ENCODE assay signal across 1 cellular context in the genomic region with DNA sequence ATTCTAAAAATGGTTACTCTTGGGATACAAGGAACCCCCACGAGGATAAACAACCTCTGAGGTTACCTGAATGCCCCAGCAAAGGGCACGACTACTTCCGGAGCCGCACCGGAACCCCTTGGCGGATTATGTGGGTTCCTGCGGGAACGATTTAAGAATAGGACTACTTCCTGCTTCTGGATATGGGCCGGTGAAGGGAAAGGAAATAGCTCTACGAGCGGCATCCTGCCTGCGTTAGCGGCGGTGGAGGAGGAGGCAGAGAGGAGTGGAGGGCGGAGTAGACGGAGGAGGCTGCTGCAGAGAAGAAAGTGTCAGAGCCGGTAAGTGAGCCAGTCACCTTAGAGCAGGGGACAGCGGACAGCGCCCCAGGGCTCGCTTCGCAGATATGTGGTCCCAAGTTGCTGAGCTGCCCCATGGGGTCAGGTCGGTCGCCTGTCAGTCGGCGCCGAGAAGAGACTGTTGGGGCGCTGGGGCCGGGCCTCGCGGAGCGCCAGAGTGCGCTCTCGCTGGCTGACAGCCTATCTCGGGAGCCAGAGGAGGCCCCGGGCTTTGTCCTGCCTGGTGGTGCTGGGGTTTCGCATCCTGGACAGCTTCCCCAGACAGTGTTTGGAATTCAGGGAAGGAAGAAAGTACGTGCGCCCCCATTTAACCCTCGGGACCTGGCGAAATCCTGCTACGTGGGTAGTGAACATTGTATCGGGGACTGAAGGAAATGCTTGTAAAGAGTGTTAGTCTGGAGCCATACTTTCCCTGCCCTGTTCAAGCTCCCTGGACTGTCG.
TF ChIP-seq lines count a peak whose summit lies in the region.

A gene with protein sequence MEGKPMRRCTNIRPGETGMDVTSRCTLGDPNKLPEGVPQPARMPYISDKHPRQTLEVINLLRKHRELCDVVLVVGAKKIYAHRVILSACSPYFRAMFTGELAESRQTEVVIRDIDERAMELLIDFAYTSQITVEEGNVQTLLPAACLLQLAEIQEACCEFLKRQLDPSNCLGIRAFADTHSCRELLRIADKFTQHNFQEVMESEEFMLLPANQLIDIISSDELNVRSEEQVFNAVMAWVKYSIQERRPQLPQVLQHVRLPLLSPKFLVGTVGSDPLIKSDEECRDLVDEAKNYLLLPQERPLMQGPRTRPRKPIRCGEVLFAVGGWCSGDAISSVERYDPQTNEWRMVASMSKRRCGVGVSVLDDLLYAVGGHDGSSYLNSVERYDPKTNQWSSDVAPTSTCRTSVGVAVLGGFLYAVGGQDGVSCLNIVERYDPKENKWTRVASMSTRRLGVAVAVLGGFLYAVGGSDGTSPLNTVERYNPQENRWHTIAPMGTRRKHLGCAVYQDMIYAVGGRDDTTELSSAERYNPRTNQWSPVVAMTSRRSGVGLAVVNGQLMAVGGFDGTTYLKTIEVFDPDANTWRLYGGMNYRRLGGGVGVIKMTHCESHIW (plus strand): TSS at position 223 of the 779 bp plus-strand sequence. CDS start 1,063 bp downstream, outside the sequence.

TF ChIP-seq in HepG2, 621 proteins besides CTCF, POLR2A, EP300 and RAD21 (continued from another document and continues in another):
- TF ChIP-seq PAWR (CRISPR knock-in tag; IDR thresholded peaks at IDR 0.05; ENCODE audit: borderline replicate concordance) (no peak), ZFY (CRISPR knock-in tag; IDR thresholded peaks at IDR 0.05) (peak; percentile 82), CBX1 (IDR thresholded peaks at IDR 0.05; ENCODE audit: low read depth) (peak; percentile 93), ZMYM2 (CRISPR knock-in tag; IDR thresholded peaks at IDR 0.05) (0 out of 2 replicates have a peak, but pooled peaks have one; percentile 2), TGIF2 (CRISPR knock-in tag; IDR thresholded peaks at IDR 0.05) (peak; percentile 79), IRF2 (CRISPR knock-in tag; IDR thresholded peaks at IDR 0.05) (peak; percentile 94), XRCC5 (optimal IDR thresholded peaks at IDR 0.05; ENCODE audit: low read length) (peak; percentile 93), CCDC6 (CRISPR knock-in tag; IDR thresholded peaks at IDR 0.05) (peak; percentile 60; the same call in 1 of the 2 replicates), HDAC1 (CRISPR knock-in tag; IDR thresholded peaks at IDR 0.05) (peak; percentile 85), PAF1 (CRISPR knock-in tag; IDR thresholded peaks at IDR 0.05) (no peak), ZFYVE20 (CRISPR knock-in tag; IDR thresholded peaks at IDR 0.05; ENCODE audit: borderline replicate concordance, low read depth) (no peak), ZNF746 (CRISPR knock-in tag; IDR thresholded peaks at IDR 0.05) (peak; percentile 64), ZNF589 (CRISPR knock-in tag; conservative IDR thresholded peaks at IDR 0.05) (no peak), STAG1 (CRISPR knock-in tag; IDR thresholded peaks at IDR 0.05) (no peak; the same call in 1 of the 2 replicates), ZNF296 (CRISPR knock-in tag; conservative IDR thresholded peaks at IDR 0.05) (peak; percentile 58; the same call in 1 of the 2 replicates), TOE1 (CRISPR knock-in tag; IDR thresholded peaks at IDR 0.05) (peak; percentile 62), ATRX (CRISPR knock-in tag; IDR thresholded peaks at IDR 0.05; ENCODE audit: borderline replicate concordance) (no peak), MED8 (CRISPR knock-in tag; IDR thresholded peaks at IDR 0.05; ENCODE audit: insufficient replicate concordance) (peak; percentile 41), SP2 (CRISPR knock-in tag; IDR thresholded peaks at IDR 0.05) (no peak), ZNF34 (CRISPR knock-in tag; IDR thresholded peaks at IDR 0.05; ENCODE audit: borderline replicate concordance) (no peak), ZSCAN29 (CRISPR knock-in tag; conservative IDR thresholded peaks at IDR 0.05) (peak; percentile 25; the same call in 1 of the 2 replicates), PHF5A (CRISPR knock-in tag; IDR thresholded peaks at IDR 0.05; ENCODE audit: low read depth, unreplicated experiment) (no peak), ZNF781 (CRISPR knock-in tag; IDR thresholded peaks at IDR 0.05; ENCODE audit: borderline replicate concordance, not compliant biosample characterization) (peak; percentile 52), GABPB1 (CRISPR knock-in tag; IDR thresholded peaks at IDR 0.05) (peak; percentile 99), ZNF616 (CRISPR knock-in tag; IDR thresholded peaks at IDR 0.05; ENCODE audit: low read depth) (no peak), HHEX (CRISPR knock-in tag; IDR thresholded peaks at IDR 0.05) (no peak), SIN3A (IDR thresholded peaks at IDR 0.05; ENCODE audit: borderline replicate concordance, low read depth, low read length) (peak; percentile 94), PPARG (CRISPR knock-in tag; conservative IDR thresholded peaks at IDR 0.05) (peak; percentile 68), ZNF775 (CRISPR knock-in tag; IDR thresholded peaks at IDR 0.05; ENCODE audit: borderline replicate concordance) (peak; percentile 53; the same call in 1 of the 2 replicates), ZNF564 (CRISPR knock-in tag; IDR thresholded peaks at IDR 0.05) (0 out of 2 replicates have a peak, but pooled peaks have one; percentile 29), NFKB2 (CRISPR knock-in tag; IDR thresholded peaks at IDR 0.05; ENCODE audit: borderline replicate concordance) (peak; percentile 49; the same call in 1 of the 2 replicates), ZNF143 (CRISPR knock-in tag; IDR thresholded peaks at IDR 0.05) (0 out of 2 replicates have a peak, but pooled peaks have one; percentile 24), ZNF317 (CRISPR knock-in tag; IDR thresholded peaks at IDR 0.05) (peak; percentile 93), ZNF354B (CRISPR knock-in tag; IDR thresholded peaks at IDR 0.05) (no peak), NFKBIZ (CRISPR knock-in tag; IDR thresholded peaks at IDR 0.05) (peak; percentile 86), SAFB2 (CRISPR knock-in tag; IDR thresholded peaks at IDR 0.05; ENCODE audit: borderline replicate concordance, low read depth) (peak; percentile 77; the same call in 1 of the 2 replicates), ARNTL (CRISPR knock-in tag; IDR thresholded peaks at IDR 0.05) (0 out of 2 replicates have a peak, but pooled peaks have one; percentile 16), HDAC2 (CRISPR knock-in tag; IDR thresholded peaks at IDR 0.05) (peak; percentile 74)
- TF ChIP-seq, protein P1, sequence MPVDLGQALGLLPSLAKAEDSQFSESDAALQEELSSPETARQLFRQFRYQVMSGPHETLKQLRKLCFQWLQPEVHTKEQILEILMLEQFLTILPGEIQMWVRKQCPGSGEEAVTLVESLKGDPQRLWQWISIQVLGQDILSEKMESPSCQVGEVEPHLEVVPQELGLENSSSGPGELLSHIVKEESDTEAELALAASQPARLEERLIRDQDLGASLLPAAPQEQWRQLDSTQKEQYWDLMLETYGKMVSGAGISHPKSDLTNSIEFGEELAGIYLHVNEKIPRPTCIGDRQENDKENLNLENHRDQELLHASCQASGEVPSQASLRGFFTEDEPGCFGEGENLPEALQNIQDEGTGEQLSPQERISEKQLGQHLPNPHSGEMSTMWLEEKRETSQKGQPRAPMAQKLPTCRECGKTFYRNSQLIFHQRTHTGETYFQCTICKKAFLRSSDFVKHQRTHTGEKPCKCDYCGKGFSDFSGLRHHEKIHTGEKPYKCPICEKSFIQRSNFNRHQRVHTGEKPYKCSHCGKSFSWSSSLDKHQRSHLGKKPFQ (CRISPR knock-in tag; IDR thresholded peaks at IDR 0.05; ENCODE audit: insufficient replicate concordance): no peak
- TF ChIP-seq, protein P2, sequence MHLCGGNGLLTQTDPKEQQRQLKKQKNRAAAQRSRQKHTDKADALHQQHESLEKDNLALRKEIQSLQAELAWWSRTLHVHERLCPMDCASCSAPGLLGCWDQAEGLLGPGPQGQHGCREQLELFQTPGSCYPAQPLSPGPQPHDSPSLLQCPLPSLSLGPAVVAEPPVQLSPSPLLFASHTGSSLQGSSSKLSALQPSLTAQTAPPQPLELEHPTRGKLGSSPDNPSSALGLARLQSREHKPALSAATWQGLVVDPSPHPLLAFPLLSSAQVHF (CRISPR knock-in tag; IDR thresholded peaks at IDR 0.05): no peak
- TF ChIP-seq, protein P3, sequence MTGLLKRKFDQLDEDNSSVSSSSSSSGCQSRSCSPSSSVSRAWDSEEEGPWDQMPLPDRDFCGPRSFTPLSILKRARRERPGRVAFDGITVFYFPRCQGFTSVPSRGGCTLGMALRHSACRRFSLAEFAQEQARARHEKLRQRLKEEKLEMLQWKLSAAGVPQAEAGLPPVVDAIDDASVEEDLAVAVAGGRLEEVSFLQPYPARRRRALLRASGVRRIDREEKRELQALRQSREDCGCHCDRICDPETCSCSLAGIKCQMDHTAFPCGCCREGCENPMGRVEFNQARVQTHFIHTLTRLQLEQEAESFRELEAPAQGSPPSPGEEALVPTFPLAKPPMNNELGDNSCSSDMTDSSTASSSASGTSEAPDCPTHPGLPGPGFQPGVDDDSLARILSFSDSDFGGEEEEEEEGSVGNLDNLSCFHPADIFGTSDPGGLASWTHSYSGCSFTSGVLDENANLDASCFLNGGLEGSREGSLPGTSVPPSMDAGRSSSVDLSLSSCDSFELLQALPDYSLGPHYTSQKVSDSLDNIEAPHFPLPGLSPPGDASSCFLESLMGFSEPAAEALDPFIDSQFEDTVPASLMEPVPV (CRISPR knock-in tag; IDR thresholded peaks at IDR 0.05): no peak
- TF ChIP-seq, protein P4, sequence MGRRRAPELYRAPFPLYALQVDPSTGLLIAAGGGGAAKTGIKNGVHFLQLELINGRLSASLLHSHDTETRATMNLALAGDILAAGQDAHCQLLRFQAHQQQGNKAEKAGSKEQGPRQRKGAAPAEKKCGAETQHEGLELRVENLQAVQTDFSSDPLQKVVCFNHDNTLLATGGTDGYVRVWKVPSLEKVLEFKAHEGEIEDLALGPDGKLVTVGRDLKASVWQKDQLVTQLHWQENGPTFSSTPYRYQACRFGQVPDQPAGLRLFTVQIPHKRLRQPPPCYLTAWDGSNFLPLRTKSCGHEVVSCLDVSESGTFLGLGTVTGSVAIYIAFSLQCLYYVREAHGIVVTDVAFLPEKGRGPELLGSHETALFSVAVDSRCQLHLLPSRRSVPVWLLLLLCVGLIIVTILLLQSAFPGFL (CRISPR knock-in tag; IDR thresholded peaks at IDR 0.05): 0 out of 2 replicates have a peak, but pooled peaks have one; percentile 36
- TF ChIP-seq, protein P5, sequence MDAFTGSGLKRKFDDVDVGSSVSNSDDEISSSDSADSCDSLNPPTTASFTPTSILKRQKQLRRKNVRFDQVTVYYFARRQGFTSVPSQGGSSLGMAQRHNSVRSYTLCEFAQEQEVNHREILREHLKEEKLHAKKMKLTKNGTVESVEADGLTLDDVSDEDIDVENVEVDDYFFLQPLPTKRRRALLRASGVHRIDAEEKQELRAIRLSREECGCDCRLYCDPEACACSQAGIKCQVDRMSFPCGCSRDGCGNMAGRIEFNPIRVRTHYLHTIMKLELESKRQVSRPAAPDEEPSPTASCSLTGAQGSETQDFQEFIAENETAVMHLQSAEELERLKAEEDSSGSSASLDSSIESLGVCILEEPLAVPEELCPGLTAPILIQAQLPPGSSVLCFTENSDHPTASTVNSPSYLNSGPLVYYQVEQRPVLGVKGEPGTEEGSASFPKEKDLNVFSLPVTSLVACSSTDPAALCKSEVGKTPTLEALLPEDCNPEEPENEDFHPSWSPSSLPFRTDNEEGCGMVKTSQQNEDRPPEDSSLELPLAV (CRISPR knock-in tag; conservative IDR thresholded peaks at IDR 0.05; ENCODE audit: low read depth): no peak
- TF ChIP-seq, protein P6, sequence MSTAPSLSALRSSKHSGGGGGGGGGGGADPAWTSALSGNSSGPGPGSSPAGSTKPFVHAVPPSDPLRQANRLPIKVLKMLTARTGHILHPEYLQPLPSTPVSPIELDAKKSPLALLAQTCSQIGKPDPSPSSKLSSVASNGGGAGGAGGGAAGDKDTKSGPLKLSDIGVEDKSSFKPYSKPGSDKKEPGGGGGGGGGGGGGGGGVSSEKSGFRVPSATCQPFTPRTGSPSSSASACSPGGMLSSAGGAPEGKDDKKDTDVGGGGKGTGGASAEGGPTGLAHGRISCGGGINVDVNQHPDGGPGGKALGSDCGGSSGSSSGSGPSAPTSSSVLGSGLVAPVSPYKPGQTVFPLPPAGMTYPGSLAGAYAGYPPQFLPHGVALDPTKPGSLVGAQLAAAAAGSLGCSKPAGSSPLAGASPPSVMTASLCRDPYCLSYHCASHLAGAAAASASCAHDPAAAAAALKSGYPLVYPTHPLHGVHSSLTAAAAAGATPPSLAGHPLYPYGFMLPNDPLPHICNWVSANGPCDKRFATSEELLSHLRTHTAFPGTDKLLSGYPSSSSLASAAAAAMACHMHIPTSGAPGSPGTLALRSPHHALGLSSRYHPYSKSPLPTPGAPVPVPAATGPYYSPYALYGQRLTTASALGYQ (CRISPR knock-in tag; IDR thresholded peaks at IDR 0.05): no peak
- TF ChIP-seq, protein P7, sequence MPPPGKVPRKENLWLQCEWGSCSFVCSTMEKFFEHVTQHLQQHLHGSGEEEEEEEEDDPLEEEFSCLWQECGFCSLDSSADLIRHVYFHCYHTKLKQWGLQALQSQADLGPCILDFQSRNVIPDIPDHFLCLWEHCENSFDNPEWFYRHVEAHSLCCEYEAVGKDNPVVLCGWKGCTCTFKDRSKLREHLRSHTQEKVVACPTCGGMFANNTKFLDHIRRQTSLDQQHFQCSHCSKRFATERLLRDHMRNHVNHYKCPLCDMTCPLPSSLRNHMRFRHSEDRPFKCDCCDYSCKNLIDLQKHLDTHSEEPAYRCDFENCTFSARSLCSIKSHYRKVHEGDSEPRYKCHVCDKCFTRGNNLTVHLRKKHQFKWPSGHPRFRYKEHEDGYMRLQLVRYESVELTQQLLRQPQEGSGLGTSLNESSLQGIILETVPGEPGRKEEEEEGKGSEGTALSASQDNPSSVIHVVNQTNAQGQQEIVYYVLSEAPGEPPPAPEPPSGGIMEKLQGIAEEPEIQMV (CRISPR knock-in tag; IDR thresholded peaks at IDR 0.05; ENCODE audit: low read depth): no peak
- TF ChIP-seq, protein P8, sequence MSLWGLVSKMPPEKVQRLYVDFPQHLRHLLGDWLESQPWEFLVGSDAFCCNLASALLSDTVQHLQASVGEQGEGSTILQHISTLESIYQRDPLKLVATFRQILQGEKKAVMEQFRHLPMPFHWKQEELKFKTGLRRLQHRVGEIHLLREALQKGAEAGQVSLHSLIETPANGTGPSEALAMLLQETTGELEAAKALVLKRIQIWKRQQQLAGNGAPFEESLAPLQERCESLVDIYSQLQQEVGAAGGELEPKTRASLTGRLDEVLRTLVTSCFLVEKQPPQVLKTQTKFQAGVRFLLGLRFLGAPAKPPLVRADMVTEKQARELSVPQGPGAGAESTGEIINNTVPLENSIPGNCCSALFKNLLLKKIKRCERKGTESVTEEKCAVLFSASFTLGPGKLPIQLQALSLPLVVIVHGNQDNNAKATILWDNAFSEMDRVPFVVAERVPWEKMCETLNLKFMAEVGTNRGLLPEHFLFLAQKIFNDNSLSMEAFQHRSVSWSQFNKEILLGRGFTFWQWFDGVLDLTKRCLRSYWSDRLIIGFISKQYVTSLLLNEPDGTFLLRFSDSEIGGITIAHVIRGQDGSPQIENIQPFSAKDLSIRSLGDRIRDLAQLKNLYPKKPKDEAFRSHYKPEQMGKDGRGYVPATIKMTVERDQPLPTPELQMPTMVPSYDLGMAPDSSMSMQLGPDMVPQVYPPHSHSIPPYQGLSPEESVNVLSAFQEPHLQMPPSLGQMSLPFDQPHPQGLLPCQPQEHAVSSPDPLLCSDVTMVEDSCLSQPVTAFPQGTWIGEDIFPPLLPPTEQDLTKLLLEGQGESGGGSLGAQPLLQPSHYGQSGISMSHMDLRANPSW (CRISPR knock-in tag; IDR thresholded peaks at IDR 0.05; ENCODE audit: borderline replicate concordance): no peak
